17 cellular contexts compared by ENCODE assay signal in the genomic region with DNA sequence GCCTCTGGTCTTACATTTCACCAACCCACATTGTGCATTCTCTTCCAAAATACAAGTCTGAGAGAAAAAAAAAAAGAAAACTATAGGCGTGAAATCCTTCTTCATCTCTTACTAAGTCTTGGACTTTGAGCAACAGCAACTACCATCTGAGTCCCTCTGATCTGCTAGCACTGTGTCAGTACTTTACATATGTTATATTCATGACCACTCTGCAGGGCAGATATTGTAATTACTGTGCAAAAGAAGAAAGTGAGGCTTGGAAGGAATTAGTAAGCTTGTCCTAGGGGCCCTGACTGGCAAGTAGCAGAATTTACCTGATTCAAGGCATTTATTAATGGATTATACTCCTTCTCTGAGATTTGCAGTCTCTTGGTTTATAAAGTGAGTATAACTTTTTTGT.
"Had no signal": no experiment of that assay in that cellular context is flagged by ENCODE, and none has a peak within 500 bp of the region (broad histone marks: within the 10 kb centered on the region; RNA-seq: fewer than 3 reads in every experiment).

No MANE protein-coding gene starts in this region.

- H3K9me3 Mint-ChIP-seq: activated B cell treated with CpG ODN at 0.5 μM for 24 hours; activated naive CD4-positive, alpha-beta T cell treated with anti-CD3 and anti-CD28 coated beads, Interleukin-2, amount 50 U/mL, for 24 hours had no signal

- ATAC-seq: activated CD8-positive, alpha-beta T cell treated with anti-CD3 and anti-CD28 coated beads, Interleukin-2, amount 10 ng/mL, durations not matched to agents 7 days and 5 days; T-helper 17 cell had no signal

- H3K27me3 ChIP-seq: brain microvascular endothelial cell, cardiac muscle cell had no signal

- H3K27ac ChIP-seq: brain microvascular endothelial cell, cardiac muscle cell, PC-9 had no signal

- H3K36me3 ChIP-seq: brain microvascular endothelial cell, cardiac muscle cell had no signal

- H3K27ac Mint-ChIP-seq: activated naive CD4-positive, alpha-beta T cell treated with anti-CD3 and anti-CD28 coated beads, Interleukin-2, amount 50 U/mL, for 24 hours had no signal

- H3K27me3 Mint-ChIP-seq: activated B cell treated with CpG ODN at 0.5 μM for 24 hours, T-helper 17 cell had no signal

- H3K4me3 Mint-ChIP-seq: activated CD8-positive, alpha-beta T cell treated with anti-CD3 and anti-CD28 coated beads, Interleukin-2, amount 10 ng/mL, durations not matched to agents 7 days and 5 days; T-helper 17 cell had no signal

- H3K36me3 Mint-ChIP-seq: activated naive CD4-positive, alpha-beta T cell treated with anti-CD3 and anti-CD28 coated beads, Interleukin-2, amount 50 U/mL, for 24 hours had no signal

- DNase-seq: activated B cell treated with CpG ODN at 0.5 μM for 24 hours; activated CD4-positive, alpha-beta T cell treated with anti-CD3 and anti-CD28 coated beads for 4 hours; activated CD4-positive, alpha-beta T cell treated with anti-CD3 and anti-CD28 coated beads, Interleukin-2, amount 50 U/mL, for 4 hours; activated CD8-positive, alpha-beta T cell treated with anti-CD3 and anti-CD28 coated beads, Interleukin-2, amount 10 ng/mL, durations not matched to agents 7 days and 5 days; brain microvascular endothelial cell; Kasumi-1; NCI-H1105 treated with DMSO at 0.1 percent for 48 hours; NCI-H1436 treated with DMSO at 0.1 percent for 48 hours; NCI-H187; NCI-H2081 treated with DMSO at 0.1 percent for 48 hours; NCI-H446; PC-9; SHP77 treated with DMSO at 0.1 percent for 48 hours; T-helper 17 cell; T-helper 9 cell had no signal

- H3K4me3 ChIP-seq: cardiac muscle cell, PC-9 had no signal
